In genomic region chr11:114298701-114299090, GRCh38 we compare ENCODE assay signal across 17 cellular contexts. TPM values are rescaled to one million over a fixed set of nuclear protein-coding genes. Genes with fewer than 3 reads are reported as not detected.
DNase-seq lines count a peak whose midpoint lies in the region; ATAC-seq, FAIRE-seq and TF ChIP-seq lines count a peak whose summit lies in the region.
"Had no signal": no experiment of that assay in that cellular context is flagged by ENCODE, and none has a peak within 500 bp of the region (broad histone marks: within the 10 kb centered on the region; RNA-seq: fewer than 3 reads in every experiment).

No MANE protein-coding gene starts in this region.

- H3K27ac Mint-ChIP-seq in activated CD8-positive, alpha-beta T cell treated with anti-CD3 and anti-CD28 coated beads, Interleukin-2, amount 10 ng/mL, durations not matched to agents 7 days and 5 days = no peak overlapping the region
- H3K27ac Mint-ChIP-seq: naive thymus-derived CD8-positive, alpha-beta T cell had no signal

- FAIRE-seq in endothelial cell of umbilical vein (lab: Jason Lieb, UNC) (no peak), urothelium cell line (lab: Jason Lieb, UNC) (peak; percentile 62)

- H3K9ac ChIP-seq in endothelial cell of umbilical vein (replicated peaks; ENCODE audit: extremely low read depth, insufficient read depth, low read length) = peak overlapping the region; percentile 100

- H3K4me2 ChIP-seq in endothelial cell of umbilical vein (ENCODE audit: insufficient read depth, low read length) = peak overlapping the region; percentile 93

- DNase-seq in heart left ventricle (no peak), left cardiac atrium (no peak), endothelial cell of umbilical vein (ENCODE audit: low read depth, low spot score) (no peak), urothelium cell line (ENCODE audit: low spot score) (no peak)
- DNase-seq in activated CD8-positive, alpha-beta T cell treated with anti-CD3 and anti-CD28 coated beads, Interleukin-2, amount 10 ng/mL, durations not matched to agents 7 days and 5 days = no peak
- DNase-seq: 8988T; activated CD4-positive, alpha-beta T cell treated with anti-CD3 and anti-CD28 coated beads, Interleukin-2, amount 50 U/mL, for 48 hours; activated gamma-delta T cell; caudate nucleus; naive thymus-derived CD8-positive, alpha-beta T cell; NCI-H146; NCI-H526; retina; T1000 had no signal

- WGBS in heart left ventricle, 4 donors = 74 to 93% (median 84%) methylated on average over 2 of the region's 2 CpGs

- TF ChIP-seq POLR2A in heart left ventricle (IDR thresholded peaks at IDR 0.05) = no peak
- TF ChIP-seq POLR2A in endothelial cell of umbilical vein (IDR thresholded peaks at IDR 0.05; ENCODE audit: low read depth, low read length) = no peak

- peak overlapping the region in 2 of 12 donors; percentile 89 to 96 for H3K27ac ChIP-seq in heart left ventricle
- no peak overlapping the region for H3K27ac ChIP-seq in endothelial cell of umbilical vein (ENCODE audit: insufficient read depth, low read depth, low read length)
- H3K27ac ChIP-seq in muscle layer of duodenum (ENCODE audit: low read length) = no peak overlapping the region

- intact Hi-C loops in heart left ventricle (cut with DNase I) = loop anchor here in 2 of 10 donors (5.0 to 10.0 kb wide), 2 partner anchors 104 to 106 kb away; partner anchors contain the start of genes C11orf71 (in 2 of the 2) and RBM7 (in 2 of the 2)
- intact Hi-C loops in left cardiac atrium (cut with DNase I) = no loop called here
- intact Hi-C loops in endothelial cell of umbilical vein (cut with micrococcal nuclease) = no loop called here

- H3K4me1 ChIP-seq in heart left ventricle (peaks cover 0 to 29% (median 15%) of the 10 kb centered on the region in 12 donors), endothelial cell of umbilical vein (ENCODE audit: control insufficient read depth, extremely low read depth, insufficient read depth, low read length) (peaks cover 52% of the 10 kb centered on the region), muscle layer of duodenum (ENCODE audit: control insufficient read depth in 1 of 2, insufficient read depth in 2 of 2, low read length in 2 of 2) (no peaks in the 10 kb centered on the region)

- peaks cover 72% of the 10 kb centered on the region for H3K79me2 ChIP-seq in endothelial cell of umbilical vein (ENCODE audit: control insufficient read depth, insufficient read depth, low read length)

- H2AFZ ChIP-seq in endothelial cell of umbilical vein (ENCODE audit: low read depth, low read length) = no peak overlapping the region

- dilution Hi-C loops in endothelial cell of umbilical vein (cut with MboI; ENCODE audit: extremely low pct_ligation_motif_present, low sequenced_read_pairs) = no loop called here

- BruUV-seq in endothelial cell of umbilical vein (replicated peaks; lab: Mats Ljungman, UMichigan) = no TSS peak

- peaks cover 22% of the 10 kb centered on the region for H3K27me3 Mint-ChIP-seq in activated CD8-positive, alpha-beta T cell treated with anti-CD3 and anti-CD28 coated beads, Interleukin-2, amount 10 ng/mL, durations not matched to agents 7 days and 5 days (ENCODE audit: low read depth)

- H3K4me3 Mint-ChIP-seq in activated CD8-positive, alpha-beta T cell treated with anti-CD3 and anti-CD28 coated beads, Interleukin-2, amount 10 ng/mL, durations not matched to agents 7 days and 5 days = no peak overlapping the region
- H3K4me3 Mint-ChIP-seq: naive thymus-derived CD8-positive, alpha-beta T cell had no signal

- no peaks in the 10 kb centered on the region for H3K9me1 ChIP-seq in endothelial cell of umbilical vein (replicated peaks; ENCODE audit: control insufficient read depth, extremely low read depth, insufficient read depth, low read length)

- H3K36me3 Mint-ChIP-seq in activated CD8-positive, alpha-beta T cell treated with anti-CD3 and anti-CD28 coated beads, Interleukin-2, amount 10 ng/mL, durations not matched to agents 7 days and 5 days (ENCODE audit: low read depth) = no peaks in the 10 kb centered on the region

- H3K36me3 ChIP-seq in heart left ventricle (peaks cover 0 to 26% (median 4%) of the 10 kb centered on the region in 9 donors), endothelial cell of umbilical vein (ENCODE audit: control insufficient read depth in 2 of 2, extremely low read depth in 1 of 2, insufficient read depth in 2 of 2, low read length in 2 of 2) (peaks cover 2 to 4% of the 10 kb centered on the region in 2 experiments), muscle layer of duodenum (ENCODE audit: control insufficient read depth in 1 of 2, insufficient read depth in 2 of 2, low read length in 2 of 2) (peaks cover 0 to 26% of the 10 kb centered on the region in 2 donors)

- POLR2A ChIA-PET in endothelial cell of umbilical vein (lab: Charles Lee) = interaction anchor here (0.8 kb wide), 1 partner anchor 8 kb away, joined by 4 read pairs; no protein-coding TSS in a partner anchor
- POLR2A ChIA-PET in activated CD8-positive, alpha-beta T cell treated with anti-CD3 and anti-CD28 coated beads, Interleukin-2, amount 10 ng/mL, durations not matched to agents 7 days and 5 days (lab: Charles Lee) = no interaction called here

- TF ChIP-seq CTCF in heart left ventricle (IDR thresholded peaks at IDR 0.05) (no peak), endothelial cell of umbilical vein (IDR thresholded peaks at IDR 0.05; ENCODE audit: extremely low read depth in 1 of 2, insufficient read depth in 1 of 2, low read depth in 1 of 2, low read length in 2 of 2) (no peak)

- peaks cover 0 to 43% (median 8%) of the 10 kb centered on the region in 12 donors for H3K9me3 ChIP-seq in heart left ventricle
- H3K9me3 ChIP-seq in endothelial cell of umbilical vein (replicated peaks; ENCODE audit: control insufficient read depth, insufficient read depth, low read length) = no peaks in the 10 kb centered on the region
- H3K9me3 ChIP-seq in muscle layer of duodenum (ENCODE audit: control insufficient read depth in 1 of 2, low read length in 2 of 2) = peaks cover 0 to 10% of the 10 kb centered on the region in 2 donors

- H3K4me3 ChIP-seq in heart left ventricle = peak overlapping the region in 9 of 12 donors; percentile 7 to 71 (median 57)
- H3K4me3 ChIP-seq in endothelial cell of umbilical vein (replicated peaks in 1 of 3; ENCODE audit: insufficient read depth in 1 of 3, low read depth in 1 of 3, low read length in 3 of 3) = peak overlapping the region; percentile 5 to 99 (median 85)
- H3K4me3 ChIP-seq in muscle layer of duodenum (ENCODE audit: low read depth in 1 of 2, low read length in 2 of 2) = peak overlapping the region; percentile 46 to 55

- H3K9me3 Mint-ChIP-seq in activated CD8-positive, alpha-beta T cell treated with anti-CD3 and anti-CD28 coated beads, Interleukin-2, amount 10 ng/mL, durations not matched to agents 7 days and 5 days (ENCODE audit: insufficient read depth) = peaks cover 4% of the 10 kb centered on the region

- ATAC-seq in heart left ventricle = no peak
- no peak for ATAC-seq in left cardiac atrium
- no peak for ATAC-seq in HG02884 (IDR thresholded peaks at IDR 0.05; ENCODE audit: unreplicated experiment)
- ATAC-seq in GM21717 (IDR thresholded peaks at IDR 0.05; ENCODE audit: unreplicated experiment) = no peak
- no peak for ATAC-seq in activated CD8-positive, alpha-beta T cell treated with anti-CD3 and anti-CD28 coated beads, Interleukin-2, amount 10 ng/mL, durations not matched to agents 7 days and 5 days
- ATAC-seq: naive thymus-derived CD8-positive, alpha-beta T cell had no signal

- CTCF ChIA-PET in endothelial cell of umbilical vein (lab: Charles Lee) = interaction anchor here (1.6 to 2.7 kb wide), 3 partner anchors 9 to 42 kb away, joined by 7 to 8 read pairs (median 8); no protein-coding TSS in a partner anchor
- CTCF ChIA-PET in activated CD8-positive, alpha-beta T cell treated with anti-CD3 and anti-CD28 coated beads, Interleukin-2, amount 10 ng/mL, durations not matched to agents 7 days and 5 days (lab: Charles Lee) = no interaction called here

- no peaks in the 10 kb centered on the region for H4K20me1 ChIP-seq in endothelial cell of umbilical vein (replicated peaks; ENCODE audit: control insufficient read depth, extremely low read depth, insufficient read depth, low read length)

- H3K4me1 Mint-ChIP-seq in activated CD8-positive, alpha-beta T cell treated with anti-CD3 and anti-CD28 coated beads, Interleukin-2, amount 10 ng/mL, durations not matched to agents 7 days and 5 days (ENCODE audit: low read depth) = no peaks in the 10 kb centered on the region

- H3K27me3 ChIP-seq in heart left ventricle = no peaks in the 10 kb centered on the region
- no peaks in the 10 kb centered on the region for H3K27me3 ChIP-seq in endothelial cell of umbilical vein (ENCODE audit: control insufficient read depth in 2 of 2, insufficient read depth in 2 of 2, low read length in 2 of 2)
- no peaks in the 10 kb centered on the region for H3K27me3 ChIP-seq in muscle layer of duodenum (ENCODE audit: low read depth, low read length)

TF ChIP-seq in endothelial cell of umbilical vein, 7 proteins besides CTCF, POLR2A, EP300 and RAD21:
- no peak for TF ChIP-seq FOS (IDR thresholded peaks at IDR 0.05; ENCODE audit: borderline replicate concordance, insufficient read depth, low read length)
TF ChIP-seq in endothelial cell of umbilical vein: peak in this region for 0.

RNA-seq across cellular contexts. Expression of gene NNMT, which starts 2.5 kb away (rescaled TPM):
- 100 to 1,000 TPM in 1 of 9 donors, 10 to 100 TPM in 8; 12.4 to 146 (median 27.4) TPM for total RNA-seq in heart left ventricle
- polyA plus RNA-seq in heart left ventricle = 10 to 100 TPM; 27.9 to 76.3 TPM
- total RNA-seq in left cardiac atrium = 100 to 1,000 TPM; 119 to 298 TPM
- total RNA-seq in endothelial cell of umbilical vein = 300 and 330 TPM in 2 replicates
- 454 and 506 TPM in 2 replicates for polyA plus RNA-seq in endothelial cell of umbilical vein
- 458 and 555 TPM in 2 replicates for polyA plus RNA-seq in endothelial cell of umbilical vein (2011; cell fraction: cytosol; rRNA removed)
- 274 and 371 TPM in 2 replicates for polyA plus RNA-seq in endothelial cell of umbilical vein (2011; cell fraction: nucleus; rRNA removed)
- polyA plus RNA-seq in endothelial cell of umbilical vein (2012) = 482 and 590 TPM in 2 replicates
- polyA minus RNA-seq in endothelial cell of umbilical vein = 169 and 179 TPM in 2 replicates
- 120 TPM for polyA minus RNA-seq in endothelial cell of umbilical vein (2011; cell fraction: cytosol; rRNA and poly(A)+ RNA removed)
- polyA minus RNA-seq in endothelial cell of umbilical vein (2011; cell fraction: nucleus; rRNA and poly(A)+ RNA removed) = 292 and 324 TPM in 2 replicates
- total RNA-seq in activated CD8-positive, alpha-beta T cell treated with anti-CD3 and anti-CD28 coated beads, Interleukin-2, amount 10 ng/mL, durations not matched to agents 7 days and 5 days = not detected
- total RNA-seq: naive thymus-derived CD8-positive, alpha-beta T cell had no signal
- polyA plus RNA-seq: naive thymus-derived CD8-positive, alpha-beta T cell had no signal

Comparison
In these comparisons a context has a peak if more than half of its experiments do, and no peak if none do; other contexts are left out.
1. RNA of gene NNMT, which starts 2.5 kb away (total RNA-seq): 300 to 330 TPM in endothelial cell of umbilical vein, 119 to 298 TPM in left cardiac atrium and 12.4 to 146 TPM in heart left ventricle; not detected in activated CD8-positive, alpha-beta T cell treated with anti-CD3 and anti-CD28 coated beads, Interleukin-2, amount 10 ng/mL, durations not matched to agents 7 days and 5 days; every median in the first group is over 10 times any median in the second.
2. Peak in every context shown above with its lines, with median percentiles within 50 percentile points of each other: H3K4me3 ChIP-seq.